ENCODE assay signal across 13 cellular contexts in the genomic region with DNA sequence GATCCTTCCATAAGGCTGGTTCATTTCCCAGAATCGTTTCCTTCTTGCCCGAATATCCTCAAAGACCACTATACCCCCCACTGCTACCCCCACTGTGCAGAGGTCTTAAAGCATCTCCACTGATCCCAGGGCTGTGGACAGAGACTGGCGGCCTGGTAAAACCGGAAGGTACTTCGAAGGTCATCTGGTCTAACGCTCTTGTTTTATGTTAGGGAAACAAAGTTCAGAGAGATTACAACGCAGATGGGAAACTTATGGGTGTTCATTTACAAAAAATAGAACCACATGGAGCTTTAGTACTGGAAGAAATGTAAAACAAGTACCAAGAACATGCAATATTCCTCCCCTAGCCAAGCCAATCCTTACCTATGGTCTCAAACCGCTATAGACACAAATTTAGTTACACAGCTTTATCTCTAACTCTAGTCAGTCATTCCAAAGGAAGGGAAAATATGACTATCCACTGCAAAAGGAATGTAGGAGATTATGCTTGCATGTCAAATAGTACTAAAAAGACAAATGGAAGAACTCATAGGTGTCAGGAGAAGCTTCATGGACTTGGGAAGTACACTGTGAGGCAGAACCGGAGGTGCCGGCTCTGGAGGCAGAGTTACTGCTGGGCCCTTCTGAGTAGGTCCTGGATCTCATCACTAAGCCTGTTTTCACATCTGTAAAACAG.
A peak's percentile ranks its signal among the peaks of the same experiment; 100 is the strongest.
DNase-seq lines count a peak whose midpoint lies in the region; ATAC-seq, FAIRE-seq and TF ChIP-seq lines count a peak whose summit lies in the region.
"Had no signal": no experiment of that assay in that cellular context is flagged by ENCODE, and none has a peak within 500 bp of the region (broad histone marks: within the 10 kb centered on the region; RNA-seq: fewer than 3 reads in every experiment).

No MANE protein-coding gene starts in this region.

- TF ChIP-seq CTCF in fibroblast of villous mesenchyme (IDR thresholded peaks at IDR 0.05; ENCODE audit: insufficient read depth, low read depth, low read length) (no peak), psoas muscle (IDR thresholded peaks at IDR 0.05) (no peak)

- intact Hi-C loops in psoas muscle (cut with DNase I) = loop anchor here in 1 of 2 donors (10.0 kb wide), 1 partner anchor 334 kb away; no protein-coding TSS in a partner anchor

- H3K4me1 Mint-ChIP-seq in T-cell = peaks cover 92 to 94% (median 93%) of the 10 kb centered on the region in 3 donors

- H3K27ac Mint-ChIP-seq in T-cell = peak overlapping the region in 1 of 2 donors; percentile 82

- no peaks in the 10 kb centered on the region for H3K27me3 Mint-ChIP-seq in T-cell

- no peak for FAIRE-seq in H54 (lab: Jason Lieb, UNC)
- FAIRE-seq: HTR-8/SVneo had no signal

- H3K9me3 ChIP-seq in psoas muscle (no peaks in the 10 kb centered on the region), MG63 (no peaks in the 10 kb centered on the region)

- 61 to 76% (median 65%) methylated on average over 10 of the region's 10 CpGs for WGBS in psoas muscle, 3 donors

- DNase-seq in GM03348 (ENCODE audit: low spot score) = peak; percentile 16
- no peak for DNase-seq in T-cell
- DNase-seq in fibroblast of villous mesenchyme (ENCODE audit: low read depth) = peak; percentile 47
- DNase-seq in psoas muscle = no peak
- DNase-seq in H54 (ENCODE audit: insufficient read length, low spot score) = no peak
- no peak for DNase-seq in C1 segment of cervical spinal cord (lab: John Stamatoyannopoulos, UW)
- DNase-seq in MG63 = no peak
- DNase-seq: amniotic stem cell, retina, SIG-M5 had no signal

- H3K4me3 Mint-ChIP-seq in T-cell = peak overlapping the region in 2 of 3 donors; percentile 31 to 41

- H3K27me3 ChIP-seq in psoas muscle (ENCODE audit: insufficient read depth in 3 of 3, low read length in 2 of 3) (no peaks in the 10 kb centered on the region), MG63 (no peaks in the 10 kb centered on the region)

- H3K27ac ChIP-seq in psoas muscle = peak overlapping the region; percentile 51
- H3K27ac ChIP-seq: coronary artery had no signal

- H3K4me1 ChIP-seq in psoas muscle = peaks cover 81% of the 10 kb centered on the region

- TF ChIP-seq POLR2A in H54 (IDR thresholded peaks at IDR 0.05; ENCODE audit: low read depth, low read length) = no peak

- H3K36me3 Mint-ChIP-seq in T-cell = no peaks in the 10 kb centered on the region

- H3K4me3 ChIP-seq in fibroblast of villous mesenchyme (ENCODE audit: low read depth, low read length) (no peak overlapping the region), psoas muscle (peak overlapping the region; percentile 1), MG63 (no peak overlapping the region)
- H3K4me3 ChIP-seq: coronary artery had no signal

- POLR2A ChIA-PET in T-cell (lab: Charles Lee) = interaction anchor here in 1 of 2 donors (0.6 to 1.0 kb wide), 2 partner anchors 12 to 161 kb away, joined by 3 to 4 read pairs; no protein-coding TSS in a partner anchor

- no peak for ATAC-seq in T-cell (replicated peaks in 1 of 4)
- ATAC-seq in psoas muscle = no peak
- no peak for ATAC-seq in GM21447 (IDR thresholded peaks at IDR 0.05; ENCODE audit: unreplicated experiment)

- no peaks in the 10 kb centered on the region for H3K9me3 Mint-ChIP-seq in T-cell

- no peaks in the 10 kb centered on the region for H3K36me3 ChIP-seq in psoas muscle (ENCODE audit: insufficient read depth in 1 of 2, low read depth in 1 of 2)
- H3K36me3 ChIP-seq in MG63 = no peaks in the 10 kb centered on the region

- CTCF ChIA-PET in T-cell (lab: Charles Lee) = no interaction called here

Comparison
In these comparisons a context has a peak if more than half of its experiments do, and no peak if none do; other contexts are left out.
1. DNase-seq: peak in GM03348 (single experiment) and fibroblast of villous mesenchyme (single experiment); none in T-cell (0 of 34), psoas muscle (0 of 2), H54 (single experiment), C1 segment of cervical spinal cord (0 of 14) and MG63 (single experiment).